ENCODE assay signal across 16 cellular contexts in the genomic region with DNA sequence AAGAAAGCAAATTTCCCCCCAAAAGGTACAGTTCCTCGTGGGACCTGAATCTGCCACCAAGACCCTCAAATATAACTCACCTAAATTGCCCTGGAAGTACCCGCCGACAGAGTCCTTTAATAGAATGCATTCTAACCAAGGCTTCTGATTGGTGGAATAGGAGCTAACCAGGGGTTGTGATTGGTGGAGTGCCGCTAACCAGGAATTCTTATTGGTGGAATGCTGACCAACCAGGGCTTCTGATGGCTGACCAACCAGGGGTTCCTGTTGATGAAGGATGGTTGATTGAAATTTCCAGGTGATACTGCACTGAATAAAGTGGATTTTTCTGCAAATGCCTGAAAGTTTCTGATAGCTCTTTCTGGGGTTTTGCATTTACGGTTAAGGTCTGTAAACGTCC. TPM values are rescaled to one million over a fixed set of nuclear protein-coding genes. Genes with fewer than 3 reads are reported as not detected.
DNase-seq lines count a peak whose midpoint lies in the region; ATAC-seq, FAIRE-seq and TF ChIP-seq lines count a peak whose summit lies in the region.
"Had no signal": no experiment of that assay in that cellular context is flagged by ENCODE, and none has a peak within 500 bp of the region (broad histone marks: within the 10 kb centered on the region; RNA-seq: fewer than 3 reads in every experiment).

No MANE protein-coding gene starts in this region.

- ATAC-seq in HepG2 = no peak
- ATAC-seq in right lobe of liver = no peak
- ATAC-seq in GM19397 (IDR thresholded peaks at IDR 0.05; ENCODE audit: unreplicated experiment) = no peak

- no peak overlapping the region for H4K8ac ChIP-seq in H1 (ENCODE audit: extremely low read depth, insufficient read depth, low read length)

- no peak overlapping the region for H4K91ac ChIP-seq in H1 (replicated peaks; ENCODE audit: insufficient read length, low read length)

- H4K5ac ChIP-seq in H1 (ENCODE audit: insufficient read length, low read depth, low read length) = no peak overlapping the region

- no peak for TF ChIP-seq POLR2A in HepG2 (IDR thresholded peaks at IDR 0.05; ENCODE audit: insufficient read depth in 1 of 2, low read depth in 2 of 2, low read length in 2 of 2)
- no peak for TF ChIP-seq POLR2A in right lobe of liver (IDR thresholded peaks at IDR 0.05)
- no peak for TF ChIP-seq POLR2A in NB4 (IDR thresholded peaks at IDR 0.05; ENCODE audit: extremely low read depth, insufficient read length)
- peak in 1 of 2 experiments; percentile 3; a peak in 1 of 3 replicates for TF ChIP-seq POLR2A in H1 (IDR thresholded peaks at IDR 0.05; ENCODE audit: control extremely low read depth in 1 of 2, low read depth in 2 of 2, low read length in 2 of 2)

- TF ChIP-seq CTCF in HepG2 (CRISPR knock-in tag; IDR thresholded peaks at IDR 0.05) = no peak
- TF ChIP-seq CTCF in right lobe of liver (IDR thresholded peaks at IDR 0.05) = no peak
- TF ChIP-seq CTCF in NB4 (IDR thresholded peaks at IDR 0.05; ENCODE audit: low read depth, low read length) = no peak
- no peak for TF ChIP-seq CTCF in H1 (IDR thresholded peaks at IDR 0.05; ENCODE audit: control extremely low read depth in 1 of 3, insufficient read depth in 1 of 3, low read depth in 1 of 3, low read length in 3 of 3)
- TF ChIP-seq CTCF in coronary artery (IDR thresholded peaks at IDR 0.05) = no peak

- no peak for TF ChIP-seq RAD21 in HepG2 (CRISPR knock-in tag; IDR thresholded peaks at IDR 0.05)
- no peak for TF ChIP-seq RAD21 in H1 (IDR thresholded peaks at IDR 0.05 in 1 of 2, conservative IDR thresholded peaks at IDR 0.05 in 1 of 2; ENCODE audit: low read depth in 2 of 2, low read length in 2 of 2)

- DNase-seq in HepG2 (ENCODE audit: low spot score) (peak; percentile 40), right lobe of liver (no peak), NB4 (ENCODE audit: low read depth) (peak; percentile 43), H1 (ENCODE audit: low read depth in 1 of 2, low spot score in 2 of 2) (peak in 1 of 2 experiments; percentile 66), coronary artery (ENCODE audit: low spot score) (no peak), NCI-H187 treated with DMSO at 0.1 percent for 48 hours (lab: John Stamatoyannopoulos, UW) (no peak)
- no peak for DNase-seq in activated CD4-positive, alpha-beta memory T cell treated with anti-CD3 and anti-CD28 coated beads for 36 hours
- DNase-seq: activated CD4-positive, CD25-positive, alpha-beta regulatory T cell treated with anti-CD3 and anti-CD28 coated beads, Interleukin-2, amount 50 U/mL, for 72 hours; esophagus squamous epithelium; NCI-H1436; retina; stimulated activated CD4-positive, alpha-beta T cell treated with anti-CD3 and anti-CD28 coated beads, Interleukin-4, amount 100 ng/mL, for 1 hour; stomach had no signal

- H3K9me3 ChIP-seq in HepG2 (ENCODE audit: low read length) (no peaks in the 10 kb centered on the region), right lobe of liver (no peaks in the 10 kb centered on the region), H1 (ENCODE audit: insufficient read depth in 2 of 2, low read depth in 1 of 2, low read length in 1 of 2) (no peaks in the 10 kb centered on the region)
- H3K9me3 ChIP-seq: esophagus squamous epithelium, stomach had no signal

- no peak overlapping the region for H3K4me3 ChIP-seq in HepG2 (replicated peaks in 1 of 3; ENCODE audit: insufficient read depth in 1 of 3, low read depth in 2 of 3, low read length in 3 of 3)
- no peak overlapping the region for H3K4me3 ChIP-seq in right lobe of liver
- no peak overlapping the region for H3K4me3 ChIP-seq in NB4 (ENCODE audit: low read depth, low read length)
- no peak overlapping the region for H3K4me3 ChIP-seq in H1 (ENCODE audit: extremely low read depth in 1 of 4, insufficient read depth in 2 of 4, low read depth in 3 of 4, low read length in 4 of 4)
- no peak overlapping the region for H3K4me3 ChIP-seq in coronary artery
- H3K4me3 ChIP-seq: esophagus squamous epithelium, stomach had no signal

- intact Hi-C loops in HepG2 (cut with micrococcal nuclease; ENCODE audit: unreplicated experiment) = no loop called here
- intact Hi-C loops in right lobe of liver (cut with DNase I) = loop anchor here in 1 of 2 donors (10.0 kb wide), 1 partner anchor 282 kb away; no protein-coding TSS in a partner anchor
- intact Hi-C loops in activated CD4-positive, alpha-beta memory T cell treated with anti-CD3 and anti-CD28 coated beads for 36 hours (cut with micrococcal nuclease) = no loop called here

- POLR2A ChIA-PET in HepG2 (lab: Yijun Ruan, JAX) = interaction anchor here (1.5 kb wide), 1 partner anchor 62 kb away, joined by 6 read pairs; no protein-coding TSS in a partner anchor
- POLR2A ChIA-PET in H1 (lab: Charles Lee; ENCODE audit: partially characterized antibody) = interaction anchor here (0.5 to 24.1 kb wide), 13 partner anchors 10 to 194 kb away, joined by 3 to 403 read pairs (median 4); partner anchors contain the start of genes GLIS2 and PAM16
- POLR2A ChIA-PET in activated CD4-positive, alpha-beta memory T cell treated with anti-CD3 and anti-CD28 coated beads for 36 hours (lab: Charles Lee) = interaction anchor here (0.6 to 1.2 kb wide), 2 partner anchors 10 to 12 kb away, joined by 3 to 4 read pairs; no protein-coding TSS in a partner anchor

- no peak overlapping the region for H3K4me3 Mint-ChIP-seq in activated CD4-positive, alpha-beta memory T cell treated with anti-CD3 and anti-CD28 coated beads for 36 hours
- H3K4me3 Mint-ChIP-seq: central memory CD8-positive, alpha-beta T cell had no signal

- H3K27me3 ChIP-seq in HepG2 (ENCODE audit: control insufficient read depth in 1 of 2, insufficient read depth in 2 of 2, low read length in 2 of 2) (no peaks in the 10 kb centered on the region), right lobe of liver (no peaks in the 10 kb centered on the region), H1 (replicated peaks in 1 of 4; ENCODE audit: control insufficient read depth in 3 of 4, extremely low read depth in 1 of 4, insufficient read depth in 3 of 4, low read length in 3 of 4) (no peaks in the 10 kb centered on the region)
- H3K27me3 ChIP-seq: esophagus squamous epithelium, stomach had no signal

- H3K4me2 ChIP-seq in HepG2 (ENCODE audit: low read depth, low read length) (no peak overlapping the region), H1 (ENCODE audit: insufficient read depth in 1 of 2, low read depth in 2 of 2, low read length in 2 of 2) (no peak overlapping the region)

- H3K36me3 Mint-ChIP-seq in activated CD4-positive, alpha-beta memory T cell treated with anti-CD3 and anti-CD28 coated beads for 36 hours = peaks cover 12% of the 10 kb centered on the region

- CTCF ChIA-PET in HepG2 (lab: Yijun Ruan, JAX; ENCODE audit: low intra/inter-chr PET ratio, low total read pairs) = no interaction called here
- CTCF ChIA-PET in H1 (lab: Charles Lee; ENCODE audit: partially characterized antibody) = interaction anchor here (0.6 to 1.9 kb wide), 15 partner anchors 9 to 349 kb away, joined by 3 to 6 read pairs (median 3); no protein-coding TSS in a partner anchor
- CTCF ChIA-PET in activated CD4-positive, alpha-beta memory T cell treated with anti-CD3 and anti-CD28 coated beads for 36 hours (lab: Charles Lee) = interaction anchor here (0.7 to 3.5 kb wide), 2 partner anchors 12 to 84 kb away, joined by 3 to 29 read pairs; no protein-coding TSS in a partner anchor

- in situ Hi-C loops in HepG2 (cut with HindIII; ENCODE audit: extremely low pct_ligation_motif_present, low pct_unique_long_range_greater_than_20kb) = no loop called here

- H3K4me1 ChIP-seq in HepG2 (ENCODE audit: insufficient read depth, low read length) (peaks cover 47% of the 10 kb centered on the region), right lobe of liver (peaks cover 0 to 7% (median 3%) of the 10 kb centered on the region in 4 donors), H1 (replicated peaks in 1 of 4; ENCODE audit: control insufficient read depth in 3 of 4, insufficient read depth in 4 of 4, low read length in 3 of 4) (peaks cover 3 to 22% (median 16%) of the 10 kb centered on the region in 4 experiments)

- H3K9ac ChIP-seq in HepG2 (ENCODE audit: insufficient read depth, low read depth, low read length) = no peak overlapping the region
- no peak overlapping the region for H3K9ac ChIP-seq in H1 (replicated peaks in 1 of 4; ENCODE audit: extremely low read depth in 1 of 4, low read depth in 3 of 4, low read length in 3 of 4)

- no peak overlapping the region for H2BK15ac ChIP-seq in H1 (ENCODE audit: low read length)

- no peak overlapping the region for H2AFZ ChIP-seq in HepG2 (ENCODE audit: low read length)
- no peak overlapping the region for H2AFZ ChIP-seq in H1 (ENCODE audit: low read length)

- peaks cover 1% of the 10 kb centered on the region; the same call in 1 of the 2 replicates for H3K23me2 ChIP-seq in H1 (ENCODE audit: low read depth, low read length)

- no peak overlapping the region for H3K14ac ChIP-seq in H1 (ENCODE audit: insufficient read length)

- H3K27me3 Mint-ChIP-seq in activated CD4-positive, alpha-beta memory T cell treated with anti-CD3 and anti-CD28 coated beads for 36 hours = no peaks in the 10 kb centered on the region
- H3K27me3 Mint-ChIP-seq: central memory CD8-positive, alpha-beta T cell had no signal

- no peak overlapping the region for H3K18ac ChIP-seq in H1 (ENCODE audit: extremely low read depth, low read length)

- TF ChIP-seq EP300 in HepG2 (IDR thresholded peaks at IDR 0.05; ENCODE audit: low read depth in 2 of 2, low read length in 2 of 2) = no peak
- no peak for TF ChIP-seq EP300 in HepG2 (CRISPR knock-in tag; IDR thresholded peaks at IDR 0.05; ENCODE audit: borderline replicate concordance)
- no peak for TF ChIP-seq EP300 in H1 (IDR thresholded peaks at IDR 0.05; ENCODE audit: borderline replicate concordance in 1 of 2, low read depth in 2 of 2, low read length in 2 of 2)

- H3K9me3 Mint-ChIP-seq in activated CD4-positive, alpha-beta memory T cell treated with anti-CD3 and anti-CD28 coated beads for 36 hours = no peaks in the 10 kb centered on the region
- H3K9me3 Mint-ChIP-seq: CD4-positive, CD25-positive, alpha-beta regulatory T cell; central memory CD8-positive, alpha-beta T cell had no signal

- H2AK5ac ChIP-seq in H1 (ENCODE audit: low read depth, low read length) = no peak overlapping the region

- no peak overlapping the region for H3K27ac Mint-ChIP-seq in activated CD4-positive, alpha-beta memory T cell treated with anti-CD3 and anti-CD28 coated beads for 36 hours

- H3K56ac ChIP-seq in H1 (replicated peaks; ENCODE audit: insufficient read length, low read depth, low read length) = no peak overlapping the region

- H2BK120ac ChIP-seq in H1 (replicated peaks; ENCODE audit: low read depth, low read length) = no peak overlapping the region

- no peak overlapping the region for H3K27ac ChIP-seq in HepG2 (ENCODE audit: extremely low read length, insufficient read depth, low read length)
- H3K27ac ChIP-seq in right lobe of liver = no peak overlapping the region
- no peak overlapping the region for H3K27ac ChIP-seq in H1 (ENCODE audit: low read depth, low read length)
- H3K27ac ChIP-seq in coronary artery = no peak overlapping the region
- H3K27ac ChIP-seq: esophagus squamous epithelium, stomach had no signal

- peaks cover 15% of the 10 kb centered on the region for H3K4me1 Mint-ChIP-seq in activated CD4-positive, alpha-beta memory T cell treated with anti-CD3 and anti-CD28 coated beads for 36 hours (ENCODE audit: low read depth)

- H3K23ac ChIP-seq in H1 (ENCODE audit: insufficient read length) = no peak overlapping the region

- H3K4ac ChIP-seq in H1 (replicated peaks; ENCODE audit: insufficient read length, low read depth, low read length) = no peak overlapping the region

- H3K36me3 ChIP-seq in HepG2 (replicated peaks in 1 of 2; ENCODE audit: control insufficient read depth in 1 of 2, insufficient read depth in 2 of 2, low read length in 2 of 2) (peaks cover 6 to 13% of the 10 kb centered on the region in 2 experiments), right lobe of liver (peaks cover 0 to 9% (median 0%) of the 10 kb centered on the region in 4 donors), H1 (ENCODE audit: control insufficient read depth in 2 of 4, insufficient read depth in 4 of 4, low read length in 3 of 4) (peaks cover 3 to 8% (median 6%) of the 10 kb centered on the region in 4 experiments; a peak in 3 of 8 replicates)

- H2BK5ac ChIP-seq in H1 (ENCODE audit: low read depth, low read length) = no peak overlapping the region

- H2BK12ac ChIP-seq in H1 (ENCODE audit: low read depth, low read length) = no peak overlapping the region

- no TSS peak for BruUV-seq in HepG2 (replicated peaks; lab: Mats Ljungman, UMichigan)

- WGBS in HepG2 (ENCODE audit: low lambda C conversion rate) = 91% methylated on average over 6 of the region's 6 CpGs
- WGBS in right lobe of liver (ENCODE audit: insufficient coverage, low coverage, low lambda C conversion rate, missing lambda C conversion rate) = 97% methylated on average over 6 of the region's 6 CpGs
- WGBS in H1 (ENCODE audit: extremely low coverage in 1 of 2, insufficient coverage in 1 of 2, insufficient read length in 1 of 2, insufficient replicate concordance in 2 of 2, low coverage in 1 of 2, low lambda C conversion rate in 2 of 2, missing lambda C conversion rate in 1 of 2), 2 experiments = 95% methylated on average over 6 of the region's 6 CpGs; no CpG with 5 or more reads in 1 of the 2 experiments

- peaks cover 50% of the 10 kb centered on the region for H3K79me2 ChIP-seq in HepG2 (ENCODE audit: insufficient read depth, low read length)
- H3K79me2 ChIP-seq in H1 (ENCODE audit: control insufficient read depth in 1 of 2, insufficient read depth in 2 of 2, low read length in 2 of 2) = peaks cover 29 to 88% of the 10 kb centered on the region in 2 experiments; a peak in 3 of 4 replicates

- FAIRE-seq in HepG2 (lab: Jason Lieb, UNC) = no peak
- FAIRE-seq in H1 (lab: Jason Lieb, UNC) = peak; percentile 73

- H3K79me1 ChIP-seq in H1 (ENCODE audit: low read depth, low read length) = peaks cover 21% of the 10 kb centered on the region; the same call in 1 of the 2 replicates

- H4K20me1 ChIP-seq in HepG2 (ENCODE audit: insufficient read depth, low read length) = no peaks in the 10 kb centered on the region; the same call in 1 of the 2 replicates
- peaks cover 25 to 30% of the 10 kb centered on the region in 2 experiments for H4K20me1 ChIP-seq in H1 (replicated peaks in 1 of 2; ENCODE audit: control insufficient read depth in 1 of 2, insufficient read depth in 2 of 2, low read length in 2 of 2)

- H2BK20ac ChIP-seq in H1 (ENCODE audit: low read length) = no peak overlapping the region

RNA-seq across cellular contexts. Expression of gene TFAP4, which starts 6.5 kb away (rescaled TPM):
- total RNA-seq in HepG2 (2016; rRNA removed; fragmentation: Illumina TruSeq; extraction: Trizol) (10.4 and 12.2 TPM in 2 replicates), right lobe of liver (1 to 10 TPM; 2.6 to 5.8 (median 3.7) TPM)
- total RNA-seq in HepG2 (2016; cell fraction: cytosol; rRNA removed; fragmentation: Illumina TruSeq; extraction: Trizol; ENCODE audit: low read depth) = 22.0 and 26.0 TPM in 2 replicates
- total RNA-seq in HepG2 (2016; cell fraction: insoluble cytoplasmic fraction; rRNA removed; fragmentation: Illumina TruSeq; extraction: Trizol) = 8.6 and 13.4 TPM in 2 replicates
- total RNA-seq in HepG2 (2016; cell fraction: membrane; rRNA removed; fragmentation: Illumina TruSeq; extraction: Trizol) = 16.4 and 17.5 TPM in 2 replicates
- 6.4 and 7.5 TPM in 2 replicates for total RNA-seq in HepG2 (2016; cell fraction: nucleus; rRNA removed; fragmentation: Illumina TruSeq; extraction: Trizol)
- polyA plus RNA-seq in HepG2 (2011; rRNA removed) (13.0 and 15.6 TPM in 2 replicates), H1 (2011; rRNA removed) (16.1 and 21.3 TPM in 2 replicates)
- polyA plus RNA-seq in HepG2 (2011; cell fraction: cytosol; rRNA removed) = 4.7 and 8.9 TPM in 2 replicates
- 12.3 and 16.1 TPM in 2 replicates for polyA plus RNA-seq in HepG2 (2011; cell fraction: nucleus; rRNA removed)
- polyA plus RNA-seq in HepG2 (2012) = 9.9 and 12.9 TPM in 2 replicates
- 4.9 and 5.3 TPM in 2 replicates for polyA plus RNA-seq in HepG2 (2016; cell fraction: cytosol; fragmentation: Illumina TruSeq; extraction: Trizol; ENCODE audit: low read depth)
- 13.4 and 17.4 TPM in 2 replicates for polyA plus RNA-seq in HepG2 (2016; cell fraction: insoluble cytoplasmic fraction; fragmentation: Illumina TruSeq; extraction: Trizol; ENCODE audit: low read depth)
- polyA plus RNA-seq in HepG2 (2016; cell fraction: membrane; fragmentation: Illumina TruSeq; extraction: Trizol; ENCODE audit: low read depth) = 7.5 and 7.9 TPM in 2 replicates
- 20.3 and 24.4 TPM in 2 replicates for polyA plus RNA-seq in HepG2 (2016; cell fraction: nucleus; fragmentation: Illumina TruSeq; extraction: Trizol; ENCODE audit: insufficient read depth, low read depth)
- 36.2 and 88.6 TPM in 2 replicates for polyA minus RNA-seq in HepG2 (2011; rRNA and poly(A)+ RNA removed; ENCODE audit: low replicate concordance)
- 18.4 and 24.2 TPM in 2 replicates for polyA minus RNA-seq in HepG2 (2011; cell fraction: cytosol; rRNA and poly(A)+ RNA removed)
- 6.2 and 8.5 TPM in 2 replicates for polyA minus RNA-seq in HepG2 (2011; cell fraction: nucleus; rRNA and poly(A)+ RNA removed)
- 41.0 and 41.6 TPM in 2 replicates for total RNA-seq in H1 (2021; fragmentation: NEBNext Ultra II Directional; extraction: Animal tissue kit (Norgen Biotek cat#: 25700))
- 20.1 TPM for polyA plus RNA-seq in H1 (2011; cell fraction: cytosol; rRNA removed)
- 40.5 TPM for polyA plus RNA-seq in H1 (2011; cell fraction: nucleus; rRNA removed)
- polyA plus RNA-seq in H1 (2012, experiment 1 of 2) = 20.6 to 34.7 TPM (median 28.3 TPM) in 4 replicates
- 17.6 TPM for polyA plus RNA-seq in H1 (2012, experiment 2 of 2)
- 18.0 TPM for polyA plus RNA-seq in H1 (2013, experiment 1 of 2)
- polyA plus RNA-seq in H1 (2013, experiment 2 of 2) = 18.0 TPM
- 29.6 and 44.4 TPM in 2 replicates for polyA minus RNA-seq in H1 (2011; rRNA and poly(A)+ RNA removed)
- polyA minus RNA-seq in H1 (2011; cell fraction: cytosol; rRNA and poly(A)+ RNA removed) = 36.2 TPM
- 30.1 TPM for polyA minus RNA-seq in H1 (2011; cell fraction: nucleus; rRNA and poly(A)+ RNA removed)
- total RNA-seq in activated CD4-positive, alpha-beta memory T cell treated with anti-CD3 and anti-CD28 coated beads for 36 hours = 10 to 100 TPM; 24.5 to 24.7 TPM

RNA-seq across cellular contexts. Expression of gene SRL, which starts 24.5 kb away (rescaled TPM):
- not detected in 2 replicates for total RNA-seq in HepG2 (2016; rRNA removed; fragmentation: Illumina TruSeq; extraction: Trizol)
- total RNA-seq in HepG2 (2016; cell fraction: cytosol; rRNA removed; fragmentation: Illumina TruSeq; extraction: Trizol; ENCODE audit: low read depth) = not detected in 2 replicates
- 0.02 TPM in 1 of 2 replicates, not detected in the other for total RNA-seq in HepG2 (2016; cell fraction: insoluble cytoplasmic fraction; rRNA removed; fragmentation: Illumina TruSeq; extraction: Trizol)
- total RNA-seq in HepG2 (2016; cell fraction: membrane; rRNA removed; fragmentation: Illumina TruSeq; extraction: Trizol) = not detected in 2 replicates
- not detected in 2 replicates for total RNA-seq in HepG2 (2016; cell fraction: nucleus; rRNA removed; fragmentation: Illumina TruSeq; extraction: Trizol)
- 0.04 and 0.05 TPM in 2 replicates for polyA plus RNA-seq in HepG2 (2011; rRNA removed)
- 0.04 and 0.05 TPM in 2 replicates for polyA plus RNA-seq in HepG2 (2011; cell fraction: cytosol; rRNA removed)
- 0.03 and 0.05 TPM in 2 replicates for polyA plus RNA-seq in HepG2 (2011; cell fraction: nucleus; rRNA removed)
- 0.05 and 0.16 TPM in 2 replicates for polyA plus RNA-seq in HepG2 (2012)
- not detected in 2 replicates for polyA plus RNA-seq in HepG2 (2016; cell fraction: cytosol; fragmentation: Illumina TruSeq; extraction: Trizol; ENCODE audit: low read depth)
- not detected in 2 replicates for polyA plus RNA-seq in HepG2 (2016; cell fraction: insoluble cytoplasmic fraction; fragmentation: Illumina TruSeq; extraction: Trizol; ENCODE audit: low read depth)
- polyA plus RNA-seq in HepG2 (2016; cell fraction: membrane; fragmentation: Illumina TruSeq; extraction: Trizol; ENCODE audit: low read depth) = not detected in 2 replicates
- not detected in 2 replicates for polyA plus RNA-seq in HepG2 (2016; cell fraction: nucleus; fragmentation: Illumina TruSeq; extraction: Trizol; ENCODE audit: insufficient read depth, low read depth)
- polyA minus RNA-seq in HepG2 (2011; rRNA and poly(A)+ RNA removed; ENCODE audit: low replicate concordance) = 0.08 TPM in 1 of 2 replicates, not detected in the other
- not detected in 2 replicates for polyA minus RNA-seq in HepG2 (2011; cell fraction: cytosol; rRNA and poly(A)+ RNA removed)
- not detected in 2 replicates for polyA minus RNA-seq in HepG2 (2011; cell fraction: nucleus; rRNA and poly(A)+ RNA removed)
- under 1 TPM; 0.18 to 0.62 (median 0.28) TPM for total RNA-seq in right lobe of liver
- 0.08 TPM in 1 of 2 replicates, not detected in the other for total RNA-seq in H1 (2021; fragmentation: NEBNext Ultra II Directional; extraction: Animal tissue kit (Norgen Biotek cat#: 25700))
- 0.05 and 0.09 TPM in 2 replicates for polyA plus RNA-seq in H1 (2011; rRNA removed)
- polyA plus RNA-seq in H1 (2011; cell fraction: cytosol; rRNA removed) = 0.04 TPM
- polyA plus RNA-seq in H1 (2011; cell fraction: nucleus; rRNA removed) = 0.09 TPM
- polyA plus RNA-seq in H1 (2012, experiment 1 of 2) = 0.06 to 0.09 TPM (median 0.08 TPM) in 4 replicates
- not detected for polyA plus RNA-seq in H1 (2012, experiment 2 of 2)
- polyA plus RNA-seq in H1 (2013, experiment 1 of 2) = 0.04 TPM
- 0.07 TPM for polyA plus RNA-seq in H1 (2013, experiment 2 of 2)
- 0.05 TPM in 1 of 2 replicates, not detected in the other for polyA minus RNA-seq in H1 (2011; rRNA and poly(A)+ RNA removed)
- polyA minus RNA-seq in H1 (2011; cell fraction: cytosol; rRNA and poly(A)+ RNA removed) = not detected
- polyA minus RNA-seq in H1 (2011; cell fraction: nucleus; rRNA and poly(A)+ RNA removed) = not detected
- total RNA-seq in activated CD4-positive, alpha-beta memory T cell treated with anti-CD3 and anti-CD28 coated beads for 36 hours = not detected
- total RNA-seq: CD4-positive, CD25-positive, alpha-beta regulatory T cell had no signal
- polyA plus RNA-seq: CD4-positive, CD25-positive, alpha-beta regulatory T cell had no signal

RNA-seq across cellular contexts. Expression of gene GLIS2, which starts 49.5 kb away (rescaled TPM):
- total RNA-seq in HepG2 (2016; rRNA removed; fragmentation: Illumina TruSeq; extraction: Trizol) (0.24 and 0.29 TPM in 2 replicates), right lobe of liver (1 to 10 TPM in 5 of 6 experiments, under 1 TPM in 1; 0.79 to 2.6 (median 1.4) TPM)
- 1.0 and 1.1 TPM in 2 replicates for total RNA-seq in HepG2 (2016; cell fraction: cytosol; rRNA removed; fragmentation: Illumina TruSeq; extraction: Trizol; ENCODE audit: low read depth)
- 0.18 and 0.30 TPM in 2 replicates for total RNA-seq in HepG2 (2016; cell fraction: insoluble cytoplasmic fraction; rRNA removed; fragmentation: Illumina TruSeq; extraction: Trizol)
- total RNA-seq in HepG2 (2016; cell fraction: membrane; rRNA removed; fragmentation: Illumina TruSeq; extraction: Trizol) = 0.59 and 0.65 TPM in 2 replicates
- 0.34 and 0.63 TPM in 2 replicates for total RNA-seq in HepG2 (2016; cell fraction: nucleus; rRNA removed; fragmentation: Illumina TruSeq; extraction: Trizol)
- polyA plus RNA-seq in HepG2 (2011; rRNA removed) (0.28 and 0.39 TPM in 2 replicates), H1 (2011; rRNA removed) (4.3 and 7.6 TPM in 2 replicates)
- 0.17 and 0.18 TPM in 2 replicates for polyA plus RNA-seq in HepG2 (2011; cell fraction: cytosol; rRNA removed)
- 1.1 and 1.3 TPM in 2 replicates for polyA plus RNA-seq in HepG2 (2011; cell fraction: nucleus; rRNA removed)
- 0.91 and 2.0 TPM in 2 replicates for polyA plus RNA-seq in HepG2 (2012)
- 0.27 and 0.43 TPM in 2 replicates for polyA plus RNA-seq in HepG2 (2016; cell fraction: cytosol; fragmentation: Illumina TruSeq; extraction: Trizol; ENCODE audit: low read depth)
- polyA plus RNA-seq in HepG2 (2016; cell fraction: insoluble cytoplasmic fraction; fragmentation: Illumina TruSeq; extraction: Trizol; ENCODE audit: low read depth) = 0.70 and 0.86 TPM in 2 replicates
- 1.3 and 1.4 TPM in 2 replicates for polyA plus RNA-seq in HepG2 (2016; cell fraction: membrane; fragmentation: Illumina TruSeq; extraction: Trizol; ENCODE audit: low read depth)
- 1.6 and 1.8 TPM in 2 replicates for polyA plus RNA-seq in HepG2 (2016; cell fraction: nucleus; fragmentation: Illumina TruSeq; extraction: Trizol; ENCODE audit: insufficient read depth, low read depth)
- polyA minus RNA-seq in HepG2 (2011; rRNA and poly(A)+ RNA removed; ENCODE audit: low replicate concordance) = 0.44 and 3.2 TPM in 2 replicates
- polyA minus RNA-seq in HepG2 (2011; cell fraction: cytosol; rRNA and poly(A)+ RNA removed) = 0.18 and 0.99 TPM in 2 replicates
- 0.25 and 0.52 TPM in 2 replicates for polyA minus RNA-seq in HepG2 (2011; cell fraction: nucleus; rRNA and poly(A)+ RNA removed)
- 17.4 and 18.6 TPM in 2 replicates for total RNA-seq in H1 (2021; fragmentation: NEBNext Ultra II Directional; extraction: Animal tissue kit (Norgen Biotek cat#: 25700))
- polyA plus RNA-seq in H1 (2011; cell fraction: cytosol; rRNA removed) = 2.7 TPM
- 8.4 TPM for polyA plus RNA-seq in H1 (2011; cell fraction: nucleus; rRNA removed)
- polyA plus RNA-seq in H1 (2012, experiment 1 of 2) = 8.3 to 13.8 TPM (median 12.3 TPM) in 4 replicates
- 11.8 TPM for polyA plus RNA-seq in H1 (2012, experiment 2 of 2)
- polyA plus RNA-seq in H1 (2013, experiment 1 of 2) = 9.4 TPM
- polyA plus RNA-seq in H1 (2013, experiment 2 of 2) = 9.5 TPM
- 2.0 and 3.2 TPM in 2 replicates for polyA minus RNA-seq in H1 (2011; rRNA and poly(A)+ RNA removed)
- polyA minus RNA-seq in H1 (2011; cell fraction: cytosol; rRNA and poly(A)+ RNA removed) = 7.0 TPM
- polyA minus RNA-seq in H1 (2011; cell fraction: nucleus; rRNA and poly(A)+ RNA removed) = 5.7 TPM
- total RNA-seq in activated CD4-positive, alpha-beta memory T cell treated with anti-CD3 and anti-CD28 coated beads for 36 hours = under 1 TPM; 0.52 to 0.68 TPM
- total RNA-seq: CD4-positive, CD25-positive, alpha-beta regulatory T cell had no signal

Comparison
In these comparisons a context has a peak if more than half of its experiments do, and no peak if none do; other contexts are left out.
1. DNase-seq: peak in HepG2 (single experiment) and NB4 (single experiment); none in right lobe of liver (0 of 3), coronary artery (single experiment), NCI-H187 treated with DMSO at 0.1 percent for 48 hours (single experiment) and activated CD4-positive, alpha-beta memory T cell treated with anti-CD3 and anti-CD28 coated beads for 36 hours (single experiment).
2. Of the 41 proteins assayed by ChIP-seq in both HepG2 and H1: peak only in HepG2: none; only in H1: CHD2 and SP1; in both: RFX5; in neither: 37; mixed calls (peak in some experiments, not most) for 1.